In the genomic region with DNA sequence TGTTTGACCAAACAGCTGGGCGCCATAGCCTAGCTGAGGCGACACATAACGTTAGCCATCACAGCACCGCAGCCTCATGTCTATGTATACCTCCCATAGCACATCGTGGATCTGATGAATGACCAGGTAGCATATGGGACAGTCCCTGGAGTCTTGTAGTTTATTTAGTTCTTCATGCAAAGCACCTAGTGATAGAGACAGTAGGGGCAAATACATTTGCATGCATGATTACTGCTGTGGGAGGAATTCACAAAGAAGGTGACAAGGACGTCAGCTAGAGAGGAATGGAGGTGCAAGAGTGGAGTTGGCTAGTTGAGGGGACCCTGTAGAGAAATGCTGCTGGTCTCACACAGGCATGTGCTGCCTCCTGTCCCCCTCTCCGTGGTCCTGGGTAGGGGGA, we compare ENCODE assay signal across 14 cellular contexts.
DNase-seq lines count a peak whose midpoint lies in the region; ATAC-seq lines count a peak whose summit lies in the region.
"Had no signal": no experiment of that assay in that cellular context is flagged by ENCODE, and none has a peak within 500 bp of the region (broad histone marks: within the 10 kb centered on the region; RNA-seq: fewer than 3 reads in every experiment).

No MANE protein-coding gene starts in this region.

- no peak overlapping the region for H3K27ac Mint-ChIP-seq in activated CD4-positive, alpha-beta memory T cell treated with anti-CD3 and anti-CD28 coated beads, Interleukin-2, amount 10 ng/mL, durations not matched to agents 7 days and 5 days
- H3K27ac Mint-ChIP-seq in stimulated activated naive CD8-positive, alpha-beta T cell treated with anti-CD3 and anti-CD28 coated beads, Interleukin-15, amount 100 ng/mL, for 72 hours = no peak overlapping the region
- H3K27ac Mint-ChIP-seq: naive B cell; stimulated activated effector memory CD8-positive, alpha-beta T cell treated with anti-CD3 and anti-CD28 coated beads, Interleukin-12 subunit alpha, Interleukin-12 subunit beta, amount 100 ng/mL, for 72 hours had no signal

- POLR2A ChIA-PET in activated CD4-positive, alpha-beta memory T cell treated with anti-CD3 and anti-CD28 coated beads, Interleukin-2, amount 10 ng/mL, durations not matched to agents 7 days and 5 days (lab: Charles Lee) = no interaction called here

- H3K4me3 Mint-ChIP-seq in activated CD4-positive, alpha-beta memory T cell treated with anti-CD3 and anti-CD28 coated beads, Interleukin-2, amount 10 ng/mL, durations not matched to agents 7 days and 5 days = no peak overlapping the region
- H3K4me3 Mint-ChIP-seq in stimulated activated naive CD8-positive, alpha-beta T cell treated with anti-CD3 and anti-CD28 coated beads, Interleukin-15, amount 100 ng/mL, for 72 hours = no peak overlapping the region
- H3K4me3 Mint-ChIP-seq: naive B cell; stimulated activated effector memory CD8-positive, alpha-beta T cell treated with anti-CD3 and anti-CD28 coated beads, Interleukin-12 subunit alpha, Interleukin-12 subunit beta, amount 100 ng/mL, for 72 hours had no signal

- no peaks in the 10 kb centered on the region for H3K36me3 Mint-ChIP-seq in activated CD4-positive, alpha-beta memory T cell treated with anti-CD3 and anti-CD28 coated beads, Interleukin-2, amount 10 ng/mL, durations not matched to agents 7 days and 5 days (ENCODE audit: low read depth)
- H3K36me3 Mint-ChIP-seq: naive B cell; stimulated activated effector memory CD8-positive, alpha-beta T cell treated with anti-CD3 and anti-CD28 coated beads, Interleukin-12 subunit alpha, Interleukin-12 subunit beta, amount 100 ng/mL, for 72 hours had no signal

- CTCF ChIA-PET in activated CD4-positive, alpha-beta memory T cell treated with anti-CD3 and anti-CD28 coated beads, Interleukin-2, amount 10 ng/mL, durations not matched to agents 7 days and 5 days (lab: Charles Lee) = interaction anchor here (0.8 kb wide), 1 partner anchor 48 kb away, joined by 3 read pairs; no protein-coding TSS in a partner anchor

- H3K9me3 Mint-ChIP-seq in activated CD4-positive, alpha-beta memory T cell treated with anti-CD3 and anti-CD28 coated beads, Interleukin-2, amount 10 ng/mL, durations not matched to agents 7 days and 5 days = peaks cover 2% of the 10 kb centered on the region
- no peaks in the 10 kb centered on the region for H3K9me3 Mint-ChIP-seq in stimulated activated naive CD8-positive, alpha-beta T cell treated with anti-CD3 and anti-CD28 coated beads, Interleukin-15, amount 100 ng/mL, for 72 hours
- H3K9me3 Mint-ChIP-seq: stimulated activated effector memory CD8-positive, alpha-beta T cell treated with anti-CD3 and anti-CD28 coated beads, Interleukin-12 subunit alpha, Interleukin-12 subunit beta, amount 100 ng/mL, for 72 hours had no signal

- H3K4me1 Mint-ChIP-seq in activated CD4-positive, alpha-beta memory T cell treated with anti-CD3 and anti-CD28 coated beads, Interleukin-2, amount 10 ng/mL, durations not matched to agents 7 days and 5 days = no peaks in the 10 kb centered on the region
- no peaks in the 10 kb centered on the region for H3K4me1 Mint-ChIP-seq in stimulated activated naive CD8-positive, alpha-beta T cell treated with anti-CD3 and anti-CD28 coated beads, Interleukin-15, amount 100 ng/mL, for 72 hours
- H3K4me1 Mint-ChIP-seq: naive B cell; stimulated activated effector memory CD8-positive, alpha-beta T cell treated with anti-CD3 and anti-CD28 coated beads, Interleukin-12 subunit alpha, Interleukin-12 subunit beta, amount 100 ng/mL, for 72 hours had no signal

- DNase-seq in NCI-H526 (lab: John Stamatoyannopoulos, UW) (peak; percentile 85 to 87), COLO668 (lab: John Stamatoyannopoulos, UW; ENCODE audit: unreplicated experiment) (no peak)
- no peak for DNase-seq in activated CD4-positive, alpha-beta memory T cell treated with anti-CD3 and anti-CD28 coated beads, Interleukin-2, amount 10 ng/mL, durations not matched to agents 7 days and 5 days
- DNase-seq in stimulated activated naive CD8-positive, alpha-beta T cell treated with anti-CD3 and anti-CD28 coated beads, Interleukin-15, amount 100 ng/mL, for 72 hours = no peak
- DNase-seq in NK-92 treated with Interleukin-12 subunit alpha and Interleukin-12 subunit beta, amount 100 ng/mL, for 24 hours (lab: John Stamatoyannopoulos, UW) = no peak
- DNase-seq: activated naive CD4-positive, alpha-beta T cell treated with anti-CD3 and anti-CD28 coated beads, Interleukin-2, amount 50 U/mL, for 16 hours; GM23248; left ventricle myocardium superior; naive B cell; NCI-H187 treated with DMSO at 0.1 percent for 48 hours had no signal

- no peaks in the 10 kb centered on the region for H3K27me3 Mint-ChIP-seq in activated CD4-positive, alpha-beta memory T cell treated with anti-CD3 and anti-CD28 coated beads, Interleukin-2, amount 10 ng/mL, durations not matched to agents 7 days and 5 days
- H3K27me3 Mint-ChIP-seq in stimulated activated naive CD8-positive, alpha-beta T cell treated with anti-CD3 and anti-CD28 coated beads, Interleukin-15, amount 100 ng/mL, for 72 hours = no peaks in the 10 kb centered on the region

- ATAC-seq in GM18517 (IDR thresholded peaks at IDR 0.05; ENCODE audit: unreplicated experiment) = peak; percentile 47
- ATAC-seq in GM19463 (IDR thresholded peaks at IDR 0.05; ENCODE audit: unreplicated experiment) = peak; percentile 26
- peak; percentile 41 for ATAC-seq in HG02852 (IDR thresholded peaks at IDR 0.05; ENCODE audit: unreplicated experiment)
- no peak for ATAC-seq in stimulated activated naive CD8-positive, alpha-beta T cell treated with anti-CD3 and anti-CD28 coated beads, Interleukin-15, amount 100 ng/mL, for 72 hours
- ATAC-seq: stimulated activated effector memory CD8-positive, alpha-beta T cell treated with anti-CD3 and anti-CD28 coated beads, Interleukin-12 subunit alpha, Interleukin-12 subunit beta, amount 100 ng/mL, for 72 hours had no signal

Comparison
In these comparisons a context has a peak if more than half of its experiments do, and no peak if none do; other contexts are left out.
1. DNase-seq: peak in NCI-H526 (2 of 2); none in activated CD4-positive, alpha-beta memory T cell treated with anti-CD3 and anti-CD28 coated beads, Interleukin-2, amount 10 ng/mL, durations not matched to agents 7 days and 5 days (single experiment), stimulated activated naive CD8-positive, alpha-beta T cell treated with anti-CD3 and anti-CD28 coated beads, Interleukin-15, amount 100 ng/mL, for 72 hours (0 of 2), NK-92 treated with Interleukin-12 subunit alpha and Interleukin-12 subunit beta, amount 100 ng/mL, for 24 hours (single experiment) and COLO668 (single experiment).